ENCODE assay signal across 8 cellular contexts in genomic region chr2:237291138-237291792, GRCh38.
DNase-seq lines count a peak whose midpoint lies in the region; ATAC-seq and TF ChIP-seq lines count a peak whose summit lies in the region.

No MANE protein-coding gene starts in this region.

- H3K4me1 Mint-ChIP-seq in activated CD8-positive, alpha-beta T cell treated with anti-CD3 and anti-CD28 coated beads, Interleukin-2, amount 10 ng/mL, durations not matched to agents 7 days and 5 days (ENCODE audit: low read depth) = peaks cover 5% of the 10 kb centered on the region

- H3K27ac Mint-ChIP-seq in activated CD8-positive, alpha-beta T cell treated with anti-CD3 and anti-CD28 coated beads, Interleukin-2, amount 10 ng/mL, durations not matched to agents 7 days and 5 days = no peak overlapping the region

- H3K4me3 ChIP-seq in parathyroid adenoma (ENCODE audit: low read depth, low read length) (peak overlapping the region; percentile 44), vagina (no peak overlapping the region)

- ATAC-seq in activated CD8-positive, alpha-beta T cell treated with anti-CD3 and anti-CD28 coated beads, Interleukin-2, amount 10 ng/mL, durations not matched to agents 7 days and 5 days = peak; percentile 27
- ATAC-seq in foreskin keratinocyte = peak; percentile 95
- ATAC-seq in HG03097 (IDR thresholded peaks at IDR 0.05; ENCODE audit: low FRiP score, unreplicated experiment) = no peak

- H3K27me3 Mint-ChIP-seq in activated CD8-positive, alpha-beta T cell treated with anti-CD3 and anti-CD28 coated beads, Interleukin-2, amount 10 ng/mL, durations not matched to agents 7 days and 5 days (ENCODE audit: low read depth) = peaks cover 46% of the 10 kb centered on the region

- TF ChIP-seq CTCF in foreskin keratinocyte (conservative IDR thresholded peaks at IDR 0.05) (no peak), parathyroid adenoma (IDR thresholded peaks at IDR 0.05) (no peak), vagina (IDR thresholded peaks at IDR 0.05) (no peak)

- H3K79me2 ChIP-seq in parathyroid adenoma = no peaks in the 10 kb centered on the region

- intact Hi-C loops in vagina (cut with DNase I) = no loop called here

- H3K9me3 ChIP-seq in parathyroid adenoma (ENCODE audit: control insufficient read depth, low read length) = no peaks in the 10 kb centered on the region
- no peaks in the 10 kb centered on the region for H3K9me3 ChIP-seq in vagina

- POLR2A ChIA-PET in activated CD8-positive, alpha-beta T cell treated with anti-CD3 and anti-CD28 coated beads, Interleukin-2, amount 10 ng/mL, durations not matched to agents 7 days and 5 days (lab: Charles Lee) = interaction anchor here (0.7 kb wide), 1 partner anchor 702 kb away, joined by 3 read pairs; no protein-coding TSS in a partner anchor

- no peak overlapping the region for H3K4me3 Mint-ChIP-seq in activated CD8-positive, alpha-beta T cell treated with anti-CD3 and anti-CD28 coated beads, Interleukin-2, amount 10 ng/mL, durations not matched to agents 7 days and 5 days

- H3K4me2 ChIP-seq in parathyroid adenoma (ENCODE audit: low read length) = peak overlapping the region; percentile 67

- H3K4me1 ChIP-seq in foreskin keratinocyte (peaks cover 13% of the 10 kb centered on the region), parathyroid adenoma (peaks cover 2% of the 10 kb centered on the region), vagina (peaks cover 23% of the 10 kb centered on the region)

- no peak for TF ChIP-seq POLR2A in vagina (IDR thresholded peaks at IDR 0.05)

- DNase-seq in ELR (ENCODE audit: low read depth) (peak; percentile 99), NCI-H2029 treated with DMSO at 0.1 percent for 48 hours (lab: John Stamatoyannopoulos, UW) (peak; percentile 94), foreskin keratinocyte (peak; percentile 82 to 88), vagina (ENCODE audit: extremely low spot score in 2 of 2) (peak in 1 of 2 donors; percentile 96), Kasumi-1 (lab: John Stamatoyannopoulos, UW) (no peak)
- DNase-seq in activated CD8-positive, alpha-beta T cell treated with anti-CD3 and anti-CD28 coated beads, Interleukin-2, amount 10 ng/mL, durations not matched to agents 7 days and 5 days = no peak

- CTCF ChIA-PET in activated CD8-positive, alpha-beta T cell treated with anti-CD3 and anti-CD28 coated beads, Interleukin-2, amount 10 ng/mL, durations not matched to agents 7 days and 5 days (lab: Charles Lee) = no interaction called here

- H3K27me3 ChIP-seq in foreskin keratinocyte (no peaks in the 10 kb centered on the region), parathyroid adenoma (ENCODE audit: control insufficient read depth, insufficient read depth, low read length) (no peaks in the 10 kb centered on the region), vagina (no peaks in the 10 kb centered on the region)

- H3K36me3 ChIP-seq in parathyroid adenoma (ENCODE audit: control insufficient read depth, insufficient read depth, low read length) (no peaks in the 10 kb centered on the region), vagina (no peaks in the 10 kb centered on the region)

- no peak overlapping the region for H3K9ac ChIP-seq in parathyroid adenoma

- H3K27ac ChIP-seq in foreskin keratinocyte (peak overlapping the region; percentile 38), parathyroid adenoma (peak overlapping the region; percentile 30), vagina (peak overlapping the region; percentile 79)

- H2AFZ ChIP-seq in parathyroid adenoma = peak overlapping the region; percentile 72

- no peaks in the 10 kb centered on the region for H3K36me3 Mint-ChIP-seq in activated CD8-positive, alpha-beta T cell treated with anti-CD3 and anti-CD28 coated beads, Interleukin-2, amount 10 ng/mL, durations not matched to agents 7 days and 5 days (ENCODE audit: low read depth)

- no peaks in the 10 kb centered on the region for H3K9me3 Mint-ChIP-seq in activated CD8-positive, alpha-beta T cell treated with anti-CD3 and anti-CD28 coated beads, Interleukin-2, amount 10 ng/mL, durations not matched to agents 7 days and 5 days (ENCODE audit: insufficient read depth)

Comparison
In these comparisons a context has a peak if more than half of its experiments do, and no peak if none do; other contexts are left out.
1. DNase-seq: peak in ELR (single experiment), NCI-H2029 treated with DMSO at 0.1 percent for 48 hours (single experiment) and foreskin keratinocyte (2 of 2); none in activated CD8-positive, alpha-beta T cell treated with anti-CD3 and anti-CD28 coated beads, Interleukin-2, amount 10 ng/mL, durations not matched to agents 7 days and 5 days (single experiment) and Kasumi-1 (0 of 2).
2. Peak in every context shown above with its lines, with median percentiles within 50 percentile points of each other: H3K27ac ChIP-seq.